18 cellular contexts compared by ENCODE assay signal in genomic region chr10:99851825-99852224, GRCh38.
DNase-seq lines count a peak whose midpoint lies in the region; ATAC-seq, FAIRE-seq and TF ChIP-seq lines count a peak whose summit lies in the region.
"Had no signal": no experiment of that assay in that cellular context is flagged by ENCODE, and none has a peak within 500 bp of the region (broad histone marks: within the 10 kb centered on the region; RNA-seq: fewer than 3 reads in every experiment).

No MANE protein-coding gene starts in this region.

- DNase-seq in GM23338 (ENCODE audit: low spot score) (no peak), HL-60 (ENCODE audit: low read depth in 1 of 2, low spot score in 1 of 2) (no peak), bronchial epithelial cell (ENCODE audit: low read depth) (peak; percentile 51), posterior vena cava (ENCODE audit: low spot score) (no peak), ovary (no peak)
- DNase-seq in activated naive CD4-positive, alpha-beta T cell treated with anti-CD3 and anti-CD28 coated beads, Interleukin-2, amount 10 ng/mL, durations not matched to agents 7 days and 5 days: no peak
- DNase-seq: C1 segment of cervical spinal cord; CD4-positive, alpha-beta memory T cell; COR-L47; DMS153; DND-41; GM23248; H9; HFFc6 had no signal

- H3K4me3 Mint-ChIP-seq in GM23338: no peak overlapping the region
- no peak overlapping the region for H3K4me3 Mint-ChIP-seq in activated naive CD4-positive, alpha-beta T cell treated with anti-CD3 and anti-CD28 coated beads, Interleukin-2, amount 10 ng/mL, durations not matched to agents 7 days and 5 days
- H3K4me3 Mint-ChIP-seq: CD4-positive, alpha-beta memory T cell; H9; HFFc6 had no signal

- CTCF ChIA-PET in activated naive CD4-positive, alpha-beta T cell treated with anti-CD3 and anti-CD28 coated beads, Interleukin-2, amount 10 ng/mL, durations not matched to agents 7 days and 5 days (lab: Charles Lee): interaction anchor here (1.6 to 11.5 kb wide), 3 partner anchors 10 to 194 kb away, joined by 4 to 177 read pairs (median 5); no protein-coding TSS in a partner anchor

- intact Hi-C loops in posterior vena cava (cut with DNase I): no loop called here
- intact Hi-C loops in ovary (cut with DNase I): loop anchor here in 2 of 4 donors (2.0 to 10.0 kb wide), 2 partner anchors 163 to 195 kb away; no protein-coding TSS in a partner anchor

- H3K4me2 ChIP-seq in GM23338: no peak overlapping the region

- no peak for FAIRE-seq in bronchial epithelial cell (lab: Jason Lieb, UNC)
- FAIRE-seq: G401.6, GM12892 had no signal

- no peak overlapping the region for H2AFZ ChIP-seq in GM23338
- H2AFZ ChIP-seq: GM23248 had no signal

- peaks cover 4% of the 10 kb centered on the region; the same call in 1 of the 2 replicates for H3F3A ChIP-seq in GM23338 (replicated peaks; ENCODE audit: low read depth)

- peaks cover 8% of the 10 kb centered on the region for H3K27me3 Mint-ChIP-seq in GM23338 (ENCODE audit: insufficient read depth, low read depth, poor library complexity)
- H3K27me3 Mint-ChIP-seq in activated naive CD4-positive, alpha-beta T cell treated with anti-CD3 and anti-CD28 coated beads, Interleukin-2, amount 10 ng/mL, durations not matched to agents 7 days and 5 days: peaks cover 1% of the 10 kb centered on the region
- H3K27me3 Mint-ChIP-seq: CD4-positive, alpha-beta memory T cell had no signal

- H3K36me3 ChIP-seq in GM23338 (ENCODE audit: insufficient read depth) (no peaks in the 10 kb centered on the region), bronchial epithelial cell (ENCODE audit: control insufficient read depth, insufficient read depth, low read length) (no peaks in the 10 kb centered on the region), neutrophil (no peaks in the 10 kb centered on the region), ovary (no peaks in the 10 kb centered on the region)

- peaks cover 58% of the 10 kb centered on the region for H3K4me1 Mint-ChIP-seq in GM23338
- H3K4me1 Mint-ChIP-seq in activated naive CD4-positive, alpha-beta T cell treated with anti-CD3 and anti-CD28 coated beads, Interleukin-2, amount 10 ng/mL, durations not matched to agents 7 days and 5 days: no peaks in the 10 kb centered on the region

- H3K27ac Mint-ChIP-seq in GM23338: peak overlapping the region; percentile 33
- no peak overlapping the region for H3K27ac Mint-ChIP-seq in activated naive CD4-positive, alpha-beta T cell treated with anti-CD3 and anti-CD28 coated beads, Interleukin-2, amount 10 ng/mL, durations not matched to agents 7 days and 5 days
- H3K27ac Mint-ChIP-seq: H9, HFFc6 had no signal

- H4K20me1 ChIP-seq in GM23338 (replicated peaks; ENCODE audit: insufficient read depth): no peaks in the 10 kb centered on the region

- no peaks in the 10 kb centered on the region for H3K9me3 Mint-ChIP-seq in GM23338
- H3K9me3 Mint-ChIP-seq in activated naive CD4-positive, alpha-beta T cell treated with anti-CD3 and anti-CD28 coated beads, Interleukin-2, amount 10 ng/mL, durations not matched to agents 7 days and 5 days: no peaks in the 10 kb centered on the region
- H3K9me3 Mint-ChIP-seq: H9, HFFc6 had no signal

- H3K27ac ChIP-seq in GM23338 (ENCODE audit: low read depth) (no peak overlapping the region), HL-60 (replicated peaks) (peak overlapping the region; percentile 62), neutrophil (peak overlapping the region; percentile 71), ovary (no peak overlapping the region)
- H3K27ac ChIP-seq: GM23248 had no signal

- H3K27me3 ChIP-seq in GM23338 (ENCODE audit: insufficient read depth) (no peaks in the 10 kb centered on the region), HL-60 (ENCODE audit: insufficient read depth, poor library complexity, severe bottlenecking) (no peaks in the 10 kb centered on the region), bronchial epithelial cell (ENCODE audit: control insufficient read depth, insufficient read depth, low read length) (no peaks in the 10 kb centered on the region), neutrophil (no peaks in the 10 kb centered on the region), ovary (no peaks in the 10 kb centered on the region)

- TF ChIP-seq POLR2A in ovary (IDR thresholded peaks at IDR 0.05): no peak

- no peak for TF ChIP-seq EP300 in ovary (IDR thresholded peaks at IDR 0.05)

- ATAC-seq in GM23338: no peak
- ATAC-seq in GM19397 (IDR thresholded peaks at IDR 0.05; ENCODE audit: unreplicated experiment): no peak

- WGBS in ovary, 3 donors: 94 to 99% (median 96%) methylated on average over 3 of the region's 3 CpGs

- no peaks in the 10 kb centered on the region for H3K36me3 Mint-ChIP-seq in GM23338 (ENCODE audit: low read depth)
- H3K36me3 Mint-ChIP-seq in activated naive CD4-positive, alpha-beta T cell treated with anti-CD3 and anti-CD28 coated beads, Interleukin-2, amount 10 ng/mL, durations not matched to agents 7 days and 5 days: no peaks in the 10 kb centered on the region

- no peaks in the 10 kb centered on the region for H3K79me2 ChIP-seq in GM23338 (replicated peaks; ENCODE audit: insufficient read depth)

- TF ChIP-seq CTCF in GM23338 (conservative IDR thresholded peaks at IDR 0.05; ENCODE audit: low read depth in 2 of 2) (no peak), HL-60 (IDR thresholded peaks at IDR 0.05; ENCODE audit: insufficient read depth, low read length) (no peak), bronchial epithelial cell (IDR thresholded peaks at IDR 0.05; ENCODE audit: insufficient read depth, low read length, severe bottlenecking) (no peak), neutrophil (IDR thresholded peaks at IDR 0.05) (no peak), ovary (IDR thresholded peaks at IDR 0.05) (no peak)

- H3K4me3 ChIP-seq in GM23338: no peak overlapping the region
- H3K4me3 ChIP-seq in HL-60 (replicated peaks; ENCODE audit: insufficient read depth, low read length): no peak overlapping the region
- no peak overlapping the region for H3K4me3 ChIP-seq in bronchial epithelial cell (ENCODE audit: low read depth, low read length)
- no peak overlapping the region for H3K4me3 ChIP-seq in neutrophil (ENCODE audit: low read depth in 1 of 2, low read length in 1 of 2)
- H3K4me3 ChIP-seq in ovary: no peak overlapping the region
- H3K4me3 ChIP-seq: GM23248 had no signal

- peaks cover 44% of the 10 kb centered on the region for H3K4me1 ChIP-seq in GM23338 (ENCODE audit: insufficient read depth)
- peaks cover 27 to 35% of the 10 kb centered on the region in 2 experiments for H3K4me1 ChIP-seq in neutrophil (ENCODE audit: control insufficient read depth in 1 of 2, insufficient read depth in 1 of 2, low read depth in 1 of 2, low read length in 1 of 2)
- no peaks in the 10 kb centered on the region for H3K4me1 ChIP-seq in ovary (ENCODE audit: insufficient read depth)

- H3K9me3 ChIP-seq in neutrophil: no peaks in the 10 kb centered on the region
- H3K9me3 ChIP-seq in ovary: no peaks in the 10 kb centered on the region

- peaks cover 5% of the 10 kb centered on the region for H3K9me2 ChIP-seq in GM23338 (ENCODE audit: insufficient read depth)

TF ChIP-seq in GM23338, 12 proteins besides CTCF, POLR2A, EP300 and RAD21:
- TF ChIP-seq POLR2AphosphoS5 (IDR thresholded peaks at IDR 0.05; ENCODE audit: low read depth) (no peak), NANOG (IDR thresholded peaks at IDR 0.05; ENCODE audit: borderline replicate concordance) (no peak), ZNF114 (CRISPR knock-in tag; IDR thresholded peaks at IDR 0.05) (no peak), STAT1 (IDR thresholded peaks at IDR 0.05; ENCODE audit: unreplicated experiment) (no peak), REST (IDR thresholded peaks at IDR 0.05; ENCODE audit: unreplicated experiment) (no peak), ETS1 (IDR thresholded peaks at IDR 0.05) (no peak), EZH2 (IDR thresholded peaks at IDR 0.05; ENCODE audit: low read depth, unreplicated experiment) (no peak)

Comparison
In these comparisons a context has a peak if more than half of its experiments do, and no peak if none do; other contexts are left out.
1. H3K27ac ChIP-seq: peak in HL-60 (single experiment) and neutrophil (single experiment); none in GM23338 (single experiment) and ovary (0 of 2).